In genomic region chr12:123772074-123772473, GRCh38 we compare ENCODE assay signal across 30 cellular contexts. TPM values are rescaled to one million over a fixed set of nuclear protein-coding genes. Genes with fewer than 3 reads are reported as not detected.
"Had no signal": no experiment of that assay in that cellular context is flagged by ENCODE, and none has a peak within 500 bp of the region (broad histone marks: within the 10 kb centered on the region; RNA-seq: fewer than 3 reads in every experiment).

No MANE protein-coding gene starts in this region.

- H3K36me3 ChIP-seq: neural progenitor cell, ovary, spleen, suprapubic skin, tibial artery, transverse colon, upper lobe of left lung, vagina had no signal

- DNase-seq: naive thymus-derived CD8-positive, alpha-beta T cell; occipital lobe; ovary; posterior cingulate gyrus; psoas muscle; right cardiac atrium; spleen; stimulated activated CD4-positive, alpha-beta T cell treated with anti-CD3 and anti-CD28 coated beads, Interleukin-12 subunit alpha, Interleukin-12 subunit beta, amount 100 ng/mL, for 4 hours; stimulated activated CD4-positive, alpha-beta T cell treated with anti-CD3 and anti-CD28 coated beads, Interleukin-1b, Interleukin-23, amount 100 ng/mL, for 48 hours; stimulated activated CD4-positive, alpha-beta T cell treated with anti-CD3 and anti-CD28 coated beads, Interleukin-4, amount 100 ng/mL, for 1 hour; stimulated activated CD4-positive, alpha-beta T cell treated with anti-CD3 and anti-CD28 coated beads, Interleukin-4, amount 100 ng/mL, for 4 hours; stimulated activated CD8-positive, alpha-beta memory T cell treated with anti-CD3 and anti-CD28 coated beads, Interleukin-4, amount 100 ng/mL, for 48 hours; stimulated activated naive CD4-positive, alpha-beta T cell; stimulated activated naive CD8-positive, alpha-beta T cell treated with anti-CD3 and anti-CD28 coated beads, Interleukin-15, amount 100 ng/mL, for 72 hours; stimulated activated naive CD8-positive, alpha-beta T cell treated with anti-CD3 and anti-CD28 coated beads, Interleukin-15, Interleukin-2, amounts not matched to agents 100 U/mL and 50 U/mL, for 24 hours; substantia nigra; testis; tibial artery; transverse colon; upper lobe of left lung had no signal

- ATAC-seq: naive thymus-derived CD8-positive, alpha-beta T cell; psoas muscle; right cardiac atrium; sciatic nerve; stimulated activated memory B cell treated with anti-CD40 and anti-IgM and Interleukin-4, amounts not matched to agents 10 μg/mL and 1 μg/mL and 100 μg/mL, for 72 hours; stimulated activated naive CD8-positive, alpha-beta T cell treated with anti-CD3 and anti-CD28 coated beads, Interleukin-15, amount 100 ng/mL, for 72 hours; stimulated activated naive CD8-positive, alpha-beta T cell treated with anti-CD3 and anti-CD28 coated beads, Interleukin-15, Interleukin-2, amounts not matched to agents 100 U/mL and 50 U/mL, for 24 hours had no signal

- H3K4me1 Mint-ChIP-seq: nephron; neural progenitor cell; stimulated activated memory B cell treated with anti-CD40 and anti-IgM and Interleukin-4, amounts not matched to agents 10 μg/mL and 1 μg/mL and 100 μg/mL, for 72 hours had no signal

- H3K4me1 ChIP-seq: neural progenitor cell, parathyroid adenoma, psoas muscle, suprapubic skin, testis, tibial artery, transverse colon, upper lobe of left lung, vagina had no signal

- H3K4me3 Mint-ChIP-seq: naive thymus-derived CD8-positive, alpha-beta T cell; nephron; stimulated activated memory B cell treated with anti-CD40 and anti-IgM and Interleukin-4, amounts not matched to agents 10 μg/mL and 1 μg/mL and 100 μg/mL, for 72 hours; stimulated activated naive CD8-positive, alpha-beta T cell treated with anti-CD3 and anti-CD28 coated beads, Interleukin-15, amount 100 ng/mL, for 72 hours had no signal

- H3K9ac ChIP-seq: neural progenitor cell, parathyroid adenoma had no signal

- H3K9me3 ChIP-seq: ovary, psoas muscle, suprapubic skin, testis, tibial artery, transverse colon, vagina had no signal

- H3K27me3 Mint-ChIP-seq: stimulated activated naive CD8-positive, alpha-beta T cell treated with anti-CD3 and anti-CD28 coated beads, Interleukin-15, amount 100 ng/mL, for 72 hours had no signal

- H3K4me3 ChIP-seq: neural progenitor cell, ovary, psoas muscle, skin epidermis, smooth muscle cell, spleen, suprapubic skin, testis, tibial artery, transverse colon, upper lobe of left lung, vagina had no signal

- H3K27ac ChIP-seq: neural progenitor cell, ovary, parathyroid adenoma, psoas muscle, skin epidermis, spleen, suprapubic skin, testis, tibial artery, transverse colon, upper lobe of left lung, vagina had no signal

- H3K27ac Mint-ChIP-seq: naive thymus-derived CD8-positive, alpha-beta T cell; nephron; neural progenitor cell; progenitor cell of endocrine pancreas; stimulated activated memory B cell treated with anti-CD40 and anti-IgM and Interleukin-4, amounts not matched to agents 10 μg/mL and 1 μg/mL and 100 μg/mL, for 72 hours; stimulated activated naive CD8-positive, alpha-beta T cell treated with anti-CD3 and anti-CD28 coated beads, Interleukin-15, amount 100 ng/mL, for 72 hours had no signal

- H3K36me3 Mint-ChIP-seq: neural progenitor cell had no signal

- H2AFZ ChIP-seq: neural progenitor cell, parathyroid adenoma had no signal

- H3K79me2 ChIP-seq: parathyroid adenoma had no signal

- H3K4me2 ChIP-seq: neural progenitor cell, smooth muscle cell had no signal

- H3K27me3 ChIP-seq: ovary, spleen, suprapubic skin, testis, tibial artery, transverse colon, upper lobe of left lung, vagina had no signal

RNA-seq across cellular contexts. Expression of gene DNAH10, which starts 10.0 kb away (rescaled TPM):
- total RNA-seq: vagina had no signal
